In the genomic region with DNA sequence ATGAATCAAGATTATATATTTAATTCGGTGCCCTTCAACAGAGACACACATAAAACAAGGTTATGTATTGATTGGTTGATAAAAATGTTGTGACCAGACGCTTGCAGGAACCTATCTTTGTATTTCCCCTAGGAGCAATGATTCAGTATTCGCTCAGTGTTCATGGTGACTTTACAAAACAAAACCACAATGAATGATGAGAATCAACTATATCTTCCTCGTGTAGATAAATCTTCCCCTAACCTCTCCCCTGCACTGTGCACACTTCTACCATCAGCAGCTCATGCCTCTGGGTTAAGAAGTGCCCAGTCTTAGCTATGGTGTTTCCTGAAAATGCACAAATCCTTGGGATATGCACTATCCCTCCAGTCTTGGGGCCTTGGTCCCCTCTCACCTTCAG, we compare ENCODE assay signal across 23 cellular contexts. TPM values are rescaled to one million over a fixed set of nuclear protein-coding genes. Genes with fewer than 3 reads are reported as not detected.
DNase-seq lines count a peak whose midpoint lies in the region; ATAC-seq, FAIRE-seq and TF ChIP-seq lines count a peak whose summit lies in the region.
"Had no signal": no experiment of that assay in that cellular context is flagged by ENCODE, and none has a peak within 500 bp of the region (broad histone marks: within the 10 kb centered on the region; RNA-seq: fewer than 3 reads in every experiment).

No MANE protein-coding gene starts in this region.

- intact Hi-C loops in activated CD8-positive, alpha-beta T cell treated with anti-CD3 and anti-CD28 coated beads for 36 hours (cut with micrococcal nuclease), result loop anchor here (2.0 kb wide), 2 partner anchors 13 to 147 kb away; no protein-coding TSS in a partner anchor
- intact Hi-C loops in HepG2 (cut with micrococcal nuclease; ENCODE audit: unreplicated experiment), result no loop called here

- no peaks in the 10 kb centered on the region for H3K9me3 ChIP-seq in HepG2 (ENCODE audit: low read length)
- H3K9me3 ChIP-seq: SJCRH30 had no signal

- peak overlapping the region; percentile 99 for H3K27ac Mint-ChIP-seq in activated CD8-positive, alpha-beta T cell treated with anti-CD3 and anti-CD28 coated beads for 36 hours
- H3K27ac Mint-ChIP-seq in stimulated activated naive CD8-positive, alpha-beta T cell treated with anti-CD3 and anti-CD28 coated beads, Interleukin-15, amount 100 ng/mL, for 72 hours, result peak overlapping the region in 1 of 2 donors; percentile 82
- H3K27ac Mint-ChIP-seq: activated CD4-positive, alpha-beta memory T cell treated with anti-CD3 and anti-CD28 coated beads, Interleukin-2, amount 10 ng/mL, durations not matched to agents 7 days and 5 days; mesothelial cell of epicardium had no signal

- no peak for FAIRE-seq in HepG2 (lab: Jason Lieb, UNC)
- FAIRE-seq: GM12891 had no signal

- no peaks in the 10 kb centered on the region for H4K20me1 ChIP-seq in HepG2 (ENCODE audit: insufficient read depth, low read length)

- TF ChIP-seq POLR2A in HepG2 (IDR thresholded peaks at IDR 0.05; ENCODE audit: insufficient read depth in 1 of 2, low read depth in 2 of 2, low read length in 2 of 2), result no peak

- peaks cover 28% of the 10 kb centered on the region for H3K36me3 Mint-ChIP-seq in activated CD8-positive, alpha-beta T cell treated with anti-CD3 and anti-CD28 coated beads for 36 hours (ENCODE audit: low read depth)
- H3K36me3 Mint-ChIP-seq: mesothelial cell of epicardium had no signal

- no peaks in the 10 kb centered on the region for H3K9me3 Mint-ChIP-seq in activated CD8-positive, alpha-beta T cell treated with anti-CD3 and anti-CD28 coated beads for 36 hours
- H3K9me3 Mint-ChIP-seq in stimulated activated naive CD8-positive, alpha-beta T cell treated with anti-CD3 and anti-CD28 coated beads, Interleukin-15, amount 100 ng/mL, for 72 hours, result no peaks in the 10 kb centered on the region
- H3K9me3 Mint-ChIP-seq: activated CD4-positive, alpha-beta memory T cell treated with anti-CD3 and anti-CD28 coated beads, Interleukin-2, amount 10 ng/mL, durations not matched to agents 7 days and 5 days; mesothelial cell of epicardium had no signal

- H3K4me2 ChIP-seq in HepG2 (ENCODE audit: low read depth, low read length), result no peak overlapping the region
- H3K4me2 ChIP-seq: hepatocyte had no signal

- no peak overlapping the region for H2AFZ ChIP-seq in HepG2 (ENCODE audit: low read length)
- H2AFZ ChIP-seq: hepatocyte had no signal

- CTCF ChIA-PET in activated CD8-positive, alpha-beta T cell treated with anti-CD3 and anti-CD28 coated beads for 36 hours (lab: Charles Lee), result no interaction called here
- CTCF ChIA-PET in HepG2 (lab: Yijun Ruan, JAX; ENCODE audit: low intra/inter-chr PET ratio, low total read pairs), result no interaction called here

- peaks cover 8% of the 10 kb centered on the region for H3K79me2 ChIP-seq in HepG2 (ENCODE audit: insufficient read depth, low read length)

- H3K27me3 Mint-ChIP-seq in activated CD8-positive, alpha-beta T cell treated with anti-CD3 and anti-CD28 coated beads for 36 hours, result no peaks in the 10 kb centered on the region
- H3K27me3 Mint-ChIP-seq in stimulated activated naive CD8-positive, alpha-beta T cell treated with anti-CD3 and anti-CD28 coated beads, Interleukin-15, amount 100 ng/mL, for 72 hours, result no peaks in the 10 kb centered on the region

- no peak overlapping the region for H3K4me3 Mint-ChIP-seq in activated CD8-positive, alpha-beta T cell treated with anti-CD3 and anti-CD28 coated beads for 36 hours
- H3K4me3 Mint-ChIP-seq in stimulated activated naive CD8-positive, alpha-beta T cell treated with anti-CD3 and anti-CD28 coated beads, Interleukin-15, amount 100 ng/mL, for 72 hours, result peak overlapping the region; percentile 1 to 31
- H3K4me3 Mint-ChIP-seq: activated CD4-positive, alpha-beta memory T cell treated with anti-CD3 and anti-CD28 coated beads, Interleukin-2, amount 10 ng/mL, durations not matched to agents 7 days and 5 days; mesothelial cell of epicardium had no signal

- 93% methylated on average over 4 of the region's 4 CpGs for WGBS in HepG2 (ENCODE audit: low lambda C conversion rate)

- peak; percentile 31 for ATAC-seq in activated CD8-positive, alpha-beta T cell treated with anti-CD3 and anti-CD28 coated beads for 36 hours
- ATAC-seq in HepG2, result no peak
- peak; percentile 37 for ATAC-seq in stimulated activated naive CD8-positive, alpha-beta T cell treated with anti-CD3 and anti-CD28 coated beads, Interleukin-15, amount 100 ng/mL, for 72 hours

- peak; percentile 2 for DNase-seq in activated effector memory CD4-positive, alpha-beta T cell treated with anti-CD3 and anti-CD28 coated beads, Interleukin-2, amount 50 U/mL, for 16 hours
- DNase-seq in activated effector memory CD4-positive, alpha-beta T cell treated with Interleukin-2 at 50 U/mL for 16 hours, result no peak
- DNase-seq in activated CD8-positive, alpha-beta T cell treated with anti-CD3 and anti-CD28 coated beads for 36 hours, result no peak
- DNase-seq in HepG2 (ENCODE audit: low spot score) (no peak), NCI-H2081 treated with DMSO at 0.1 percent for 48 hours (lab: John Stamatoyannopoulos, UW) (no peak), iPS-NIHi7 (ENCODE audit: extremely low spot score) (no peak), NOMO-1 (lab: John Stamatoyannopoulos, UW; ENCODE audit: unreplicated experiment in 2 of 2) (no peak)
- no peak for DNase-seq in stimulated activated naive CD8-positive, alpha-beta T cell treated with anti-CD3 and anti-CD28 coated beads, Interleukin-15, amount 100 ng/mL, for 72 hours
- DNase-seq: activated CD4-positive, alpha-beta memory T cell treated with anti-CD3 and anti-CD28 coated beads, Interleukin-2, amount 10 ng/mL, durations not matched to agents 7 days and 5 days; activated naive CD4-positive, alpha-beta T cell; effector CD8-positive, alpha-beta T cell; GDM1; KG1; kidney glomerular epithelial cell; NCI-H1436; NCI-H226; retina; SJCRH30; substantia nigra; T1000 had no signal

- TF ChIP-seq EP300 in HepG2 (IDR thresholded peaks at IDR 0.05; ENCODE audit: low read depth in 2 of 2, low read length in 2 of 2) (no peak), HepG2 (CRISPR knock-in tag; IDR thresholded peaks at IDR 0.05; ENCODE audit: borderline replicate concordance) (no peak)

- no peaks in the 10 kb centered on the region for H3K27me3 ChIP-seq in HepG2 (ENCODE audit: control insufficient read depth in 1 of 2, insufficient read depth in 2 of 2, low read length in 2 of 2)
- H3K27me3 ChIP-seq: hepatocyte, SJCRH30 had no signal

- no peaks in the 10 kb centered on the region for H3K36me3 ChIP-seq in HepG2 (replicated peaks in 1 of 2; ENCODE audit: control insufficient read depth in 1 of 2, insufficient read depth in 2 of 2, low read length in 2 of 2)
- H3K36me3 ChIP-seq: SJCRH30 had no signal

- no peak for TF ChIP-seq CTCF in activated CD8-positive, alpha-beta T cell treated with anti-CD3 and anti-CD28 coated beads for 36 hours (IDR thresholded peaks at IDR 0.05)
- no peak for TF ChIP-seq CTCF in HepG2 (CRISPR knock-in tag; IDR thresholded peaks at IDR 0.05)

- peaks cover 18% of the 10 kb centered on the region for H3K4me1 ChIP-seq in HepG2 (ENCODE audit: insufficient read depth, low read length)
- H3K4me1 ChIP-seq: SJCRH30 had no signal

- H3K4me1 Mint-ChIP-seq in activated CD8-positive, alpha-beta T cell treated with anti-CD3 and anti-CD28 coated beads for 36 hours (ENCODE audit: low read depth), result peaks cover 78% of the 10 kb centered on the region
- peaks cover 92% of the 10 kb centered on the region for H3K4me1 Mint-ChIP-seq in stimulated activated naive CD8-positive, alpha-beta T cell treated with anti-CD3 and anti-CD28 coated beads, Interleukin-15, amount 100 ng/mL, for 72 hours
- H3K4me1 Mint-ChIP-seq: mesothelial cell of epicardium had no signal

- POLR2A ChIA-PET in activated CD8-positive, alpha-beta T cell treated with anti-CD3 and anti-CD28 coated beads for 36 hours (lab: Charles Lee), result interaction anchor here (4.8 kb wide), 1 partner anchor 11 kb away, joined by 34 read pairs; no protein-coding TSS in a partner anchor
- POLR2A ChIA-PET in HepG2 (lab: Yijun Ruan, JAX), result no interaction called here

- peak overlapping the region; percentile 61 for H3K27ac ChIP-seq in HepG2 (ENCODE audit: extremely low read length, insufficient read depth, low read length)
- H3K27ac ChIP-seq: hepatocyte, SJCRH30 had no signal

- TF ChIP-seq RAD21 in HepG2 (CRISPR knock-in tag; IDR thresholded peaks at IDR 0.05), result no peak

- no peak overlapping the region for H3K9ac ChIP-seq in HepG2 (ENCODE audit: insufficient read depth, low read depth, low read length)

- no TSS peak for BruUV-seq in HepG2 (replicated peaks; lab: Mats Ljungman, UMichigan)

- in situ Hi-C loops in HepG2 (cut with HindIII; ENCODE audit: extremely low pct_ligation_motif_present, low pct_unique_long_range_greater_than_20kb), result no loop called here

- no peak overlapping the region for H3K4me3 ChIP-seq in HepG2 (replicated peaks in 1 of 3; ENCODE audit: insufficient read depth in 1 of 3, low read depth in 2 of 3, low read length in 3 of 3)
- H3K4me3 ChIP-seq: hepatocyte, SJCRH30 had no signal

TF ChIP-seq in HepG2, 621 proteins besides CTCF, POLR2A, EP300 and RAD21 (continues in another document):
- TF ChIP-seq ZNF432 (CRISPR knock-in tag; IDR thresholded peaks at IDR 0.05; ENCODE audit: borderline replicate concordance) (no peak), ZBTB7A (CRISPR knock-in tag; IDR thresholded peaks at IDR 0.05) (no peak)

RNA-seq across cellular contexts. Expression of gene RIN3, which starts 16.3 kb away (rescaled TPM):
- total RNA-seq in activated CD8-positive, alpha-beta T cell treated with anti-CD3 and anti-CD28 coated beads for 36 hours, result 10 to 100 TPM; 61.3 to 62.4 TPM
- 2.3 and 2.9 TPM in 2 replicates for total RNA-seq in HepG2 (2016; rRNA removed; fragmentation: Illumina TruSeq; extraction: Trizol)
- total RNA-seq in HepG2 (2016; cell fraction: cytosol; rRNA removed; fragmentation: Illumina TruSeq; extraction: Trizol; ENCODE audit: low read depth), result 2.3 and 2.7 TPM in 2 replicates
- total RNA-seq in HepG2 (2016; cell fraction: insoluble cytoplasmic fraction; rRNA removed; fragmentation: Illumina TruSeq; extraction: Trizol), result 2.0 and 2.8 TPM in 2 replicates
- 4.4 and 4.7 TPM in 2 replicates for total RNA-seq in HepG2 (2016; cell fraction: membrane; rRNA removed; fragmentation: Illumina TruSeq; extraction: Trizol)
- 5.1 and 7.2 TPM in 2 replicates for total RNA-seq in HepG2 (2016; cell fraction: nucleus; rRNA removed; fragmentation: Illumina TruSeq; extraction: Trizol)
- polyA plus RNA-seq in HepG2 (2011; rRNA removed), result 3.5 and 3.6 TPM in 2 replicates
- polyA plus RNA-seq in HepG2 (2011; cell fraction: cytosol; rRNA removed), result 1.6 and 2.1 TPM in 2 replicates
- polyA plus RNA-seq in HepG2 (2011; cell fraction: nucleus; rRNA removed), result 7.0 TPM in 2 replicates
- polyA plus RNA-seq in HepG2 (2012), result 5.6 and 6.5 TPM in 2 replicates
- 6.3 and 6.8 TPM in 2 replicates for polyA plus RNA-seq in HepG2 (2016; cell fraction: cytosol; fragmentation: Illumina TruSeq; extraction: Trizol; ENCODE audit: low read depth)
- 7.0 and 10.5 TPM in 2 replicates for polyA plus RNA-seq in HepG2 (2016; cell fraction: insoluble cytoplasmic fraction; fragmentation: Illumina TruSeq; extraction: Trizol; ENCODE audit: low read depth)
- polyA plus RNA-seq in HepG2 (2016; cell fraction: membrane; fragmentation: Illumina TruSeq; extraction: Trizol; ENCODE audit: low read depth), result 9.8 and 10.5 TPM in 2 replicates
- polyA plus RNA-seq in HepG2 (2016; cell fraction: nucleus; fragmentation: Illumina TruSeq; extraction: Trizol; ENCODE audit: insufficient read depth, low read depth), result 11.7 and 11.9 TPM in 2 replicates
- 5.5 TPM in 1 of 2 replicates, not detected in the other for polyA minus RNA-seq in HepG2 (2011; rRNA and poly(A)+ RNA removed; ENCODE audit: low replicate concordance)
- 4.6 and 4.9 TPM in 2 replicates for polyA minus RNA-seq in HepG2 (2011; cell fraction: cytosol; rRNA and poly(A)+ RNA removed)
- polyA minus RNA-seq in HepG2 (2011; cell fraction: nucleus; rRNA and poly(A)+ RNA removed), result 8.0 and 9.7 TPM in 2 replicates
- total RNA-seq: SJCRH30 had no signal

Comparison
In these comparisons a context has a peak if more than half of its experiments do, and no peak if none do; other contexts are left out.
1. RNA of gene RIN3, which starts 16.3 kb away (total RNA-seq): 61.3 to 62.4 TPM in activated CD8-positive, alpha-beta T cell treated with anti-CD3 and anti-CD28 coated beads for 36 hours; 2.0 to 7.2 TPM in HepG2; every median in the first group is over 4 times any median in the second.